In genomic region chr7:55063633-55064032, GRCh38 we compare ENCODE assay signal across 1 cellular context.
A peak's percentile ranks its signal among the peaks of the same experiment; 100 is the strongest.
TF ChIP-seq lines count a peak whose summit lies in the region.

No MANE protein-coding gene starts in this region.

TF ChIP-seq in A549, 52 proteins besides CTCF, POLR2A, EP300 and RAD21 (continued from another document):
- TF ChIP-seq, protein P1, sequence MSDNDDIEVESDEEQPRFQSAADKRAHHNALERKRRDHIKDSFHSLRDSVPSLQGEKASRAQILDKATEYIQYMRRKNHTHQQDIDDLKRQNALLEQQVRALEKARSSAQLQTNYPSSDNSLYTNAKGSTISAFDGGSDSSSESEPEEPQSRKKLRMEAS (IDR thresholded peaks at IDR 0.05): 0 out of 2 replicates have a peak, but pooled peaks have one; percentile 34
- TF ChIP-seq MAZ (IDR thresholded peaks at IDR 0.05; ENCODE audit: borderline replicate concordance, low read depth, low read length) (no peak), PHF8 (IDR thresholded peaks at IDR 0.05; ENCODE audit: borderline replicate concordance, low read depth) (no peak), CEBPB (IDR thresholded peaks at IDR 0.05) (no peak), CBX2 (IDR thresholded peaks at IDR 0.05; ENCODE audit: borderline replicate concordance, low read depth) (no peak), NR3C1 (IDR thresholded peaks at IDR 0.05) (no peak), JUN (IDR thresholded peaks at IDR 0.05) (0 out of 5 replicates have a peak, but pooled peaks of 1 of the 2 experiments have one; percentile 17), MAFK (IDR thresholded peaks at IDR 0.05; ENCODE audit: partially characterized antibody) (no peak), ZNF302 (CRISPR knock-in tag; IDR thresholded peaks at IDR 0.05) (no peak), FOXS1 (CRISPR knock-in tag; IDR thresholded peaks at IDR 0.05) (no peak), USF2 (IDR thresholded peaks at IDR 0.05) (no peak), POLR2AphosphoS2 (conservative IDR thresholded peaks at IDR 0.05; ENCODE audit: low read length) (no peak), CHD2 (IDR thresholded peaks at IDR 0.05; ENCODE audit: low read length, partially characterized antibody) (no peak), RARB (CRISPR knock-in tag; IDR thresholded peaks at IDR 0.05) (no peak), ELK1 (IDR thresholded peaks at IDR 0.05; ENCODE audit: low read depth, low read length) (no peak), JUNB (IDR thresholded peaks at IDR 0.05) (peak; percentile 53; the same call in 1 of the 2 replicates)
